Comparison of ENCODE assay signal across 30 cellular contexts in the genomic region with DNA sequence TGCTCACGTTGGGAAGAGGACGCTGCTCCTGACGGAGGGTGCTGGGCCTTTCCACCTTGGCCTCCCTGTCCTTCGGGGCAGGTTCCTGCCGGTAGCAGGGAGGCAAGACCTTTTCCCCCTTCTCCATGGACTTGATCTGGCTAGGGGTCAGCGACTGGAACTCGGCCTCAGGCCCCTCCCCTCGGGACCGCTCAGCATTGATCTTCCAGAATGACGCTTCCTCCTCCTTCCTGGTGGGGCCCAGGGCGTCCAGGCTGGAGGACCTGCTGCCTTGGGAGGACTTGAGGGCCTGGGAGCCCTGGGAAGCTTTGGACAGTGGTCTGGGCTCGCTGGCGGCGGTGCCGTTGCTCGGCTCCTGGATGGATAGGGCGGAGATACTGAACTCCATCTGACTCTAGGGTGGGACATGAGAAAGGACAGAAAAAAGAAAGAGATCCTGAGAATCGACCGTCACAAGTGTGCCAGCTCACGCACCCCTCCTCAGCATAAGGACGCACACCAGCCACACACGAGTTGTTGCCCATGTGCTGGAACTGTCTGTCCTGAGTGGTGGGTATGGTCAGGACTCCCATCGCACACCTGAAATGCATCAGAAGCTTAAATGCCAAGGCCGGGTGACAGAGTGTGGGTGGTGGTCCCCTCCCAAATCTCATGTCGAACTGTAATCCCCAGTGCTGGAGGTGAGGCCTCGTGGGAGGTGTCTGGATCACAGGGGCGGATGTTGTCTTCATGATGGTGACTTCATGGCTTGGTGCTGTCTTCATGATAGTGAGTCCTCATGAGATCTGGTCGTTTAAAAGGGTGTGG.
"Had no signal": no experiment of that assay in that cellular context is flagged by ENCODE, and none has a peak within 500 bp of the region (broad histone marks: within the 10 kb centered on the region; RNA-seq: fewer than 3 reads in every experiment).

No MANE protein-coding gene starts in this region.

- H3K27ac ChIP-seq: gastrocnemius medialis, ovary, prostate gland, sigmoid colon, thyroid gland, upper lobe of right lung had no signal

- H3K27me3 ChIP-seq: gastrocnemius medialis, ovary, sigmoid colon, thyroid gland, upper lobe of right lung had no signal

- H3K4me1 ChIP-seq: prostate gland had no signal

- H3K4me3 Mint-ChIP-seq: activated CD4-positive, alpha-beta memory T cell treated with anti-CD3 and anti-CD28 coated beads, Interleukin-2, amount 10 ng/mL, durations not matched to agents 7 days and 5 days; activated CD4-positive, alpha-beta T cell treated with anti-CD3 and anti-CD28 coated beads, Interleukin-2, amount 10 ng/mL, durations not matched to agents 7 days and 5 days; activated T-cell treated with anti-CD3 and anti-CD28 coated beads, Interleukin-2, amount 50 U/mL, for 24 hours; activated T-helper 17 cell treated with anti-CD3 and anti-CD28 coated beads, Interleukin-2, amount 50 U/mL, for 72 hours; immature natural killer cell; natural killer cell; stimulated activated effector memory CD8-positive, alpha-beta T cell treated with anti-CD3 and anti-CD28 coated beads, Interleukin-12 subunit alpha, Interleukin-12 subunit beta, amount 100 ng/mL, for 72 hours; stimulated activated naive CD8-positive, alpha-beta T cell treated with anti-CD3 and anti-CD28 coated beads, Interleukin-15, Interleukin-2, amounts not matched to agents 100 ng/mL and 50 ng/mL, for 24 hours had no signal

- H3K4me3 ChIP-seq: gastrocnemius medialis, lung, ovary, prostate gland, sigmoid colon, thyroid gland, upper lobe of right lung had no signal

- DNase-seq: activated CD4-positive, alpha-beta memory T cell treated with anti-CD3 and anti-CD28 coated beads, Interleukin-2, amount 10 ng/mL, durations not matched to agents 7 days and 5 days; activated CD4-positive, alpha-beta T cell treated with anti-CD3 and anti-CD28 coated beads, Interleukin-2, amount 10 ng/mL, durations not matched to agents 7 days and 5 days; activated CD4-positive, CD25-positive, alpha-beta regulatory T cell treated with anti-CD3 and anti-CD28 coated beads, Interleukin-2, amount 50 U/mL, for 72 hours; activated CD8-positive, alpha-beta memory T cell treated with anti-CD3 and anti-CD28 coated beads, Interleukin-2, amount 50 U/mL, for 48 hours; activated gamma-delta T cell treated with Interleukin-2 at 50 U/mL for 16 hours; activated naive CD4-positive, alpha-beta T cell treated with anti-CD3 and anti-CD28 coated beads, Interleukin-2, amount 50 U/mL, for 16 hours; activated T-cell treated with anti-CD3 and anti-CD28 coated beads, Interleukin-2, amount 50 U/mL, for 24 hours; amniotic stem cell; central memory CD4-positive, alpha-beta T cell; effector CD8-positive, alpha-beta T cell; erythroblast; gastrocnemius medialis; glutamatergic neuron; immature natural killer cell; kidney; mesendoderm; natural killer cell; ovary; retina; sigmoid colon; small intestine; stimulated activated CD4-positive, alpha-beta T cell treated with anti-CD3 and anti-CD28 coated beads, Interleukin-4, amount 100 ng/mL, for 24 hours; T-helper 2 cell; upper lobe of right lung had no signal

- H3K9me3 Mint-ChIP-seq: activated CD4-positive, alpha-beta memory T cell treated with anti-CD3 and anti-CD28 coated beads, Interleukin-2, amount 10 ng/mL, durations not matched to agents 7 days and 5 days; activated CD4-positive, alpha-beta T cell treated with anti-CD3 and anti-CD28 coated beads, Interleukin-2, amount 10 ng/mL, durations not matched to agents 7 days and 5 days; activated T-cell treated with anti-CD3 and anti-CD28 coated beads, Interleukin-2, amount 50 U/mL, for 24 hours; activated T-helper 17 cell treated with anti-CD3 and anti-CD28 coated beads, Interleukin-2, amount 50 U/mL, for 72 hours; immature natural killer cell; natural killer cell; stimulated activated effector memory CD8-positive, alpha-beta T cell treated with anti-CD3 and anti-CD28 coated beads, Interleukin-12 subunit alpha, Interleukin-12 subunit beta, amount 100 ng/mL, for 72 hours; stimulated activated naive CD8-positive, alpha-beta T cell treated with anti-CD3 and anti-CD28 coated beads, Interleukin-15, Interleukin-2, amounts not matched to agents 100 ng/mL and 50 ng/mL, for 24 hours had no signal

- H3K36me3 ChIP-seq: ovary, prostate gland had no signal

- H3K36me3 Mint-ChIP-seq: natural killer cell had no signal

- H3K9me3 ChIP-seq: gastrocnemius medialis, ovary, prostate gland, sigmoid colon, thyroid gland, upper lobe of right lung had no signal

- H3K27me3 Mint-ChIP-seq: activated CD4-positive, alpha-beta memory T cell treated with anti-CD3 and anti-CD28 coated beads, Interleukin-2, amount 10 ng/mL, durations not matched to agents 7 days and 5 days; activated CD4-positive, alpha-beta T cell treated with anti-CD3 and anti-CD28 coated beads, Interleukin-2, amount 10 ng/mL, durations not matched to agents 7 days and 5 days; activated T-cell treated with anti-CD3 and anti-CD28 coated beads, Interleukin-2, amount 50 U/mL, for 24 hours; activated T-helper 17 cell treated with anti-CD3 and anti-CD28 coated beads, Interleukin-2, amount 50 U/mL, for 72 hours; stimulated activated naive CD8-positive, alpha-beta T cell treated with anti-CD3 and anti-CD28 coated beads, Interleukin-15, Interleukin-2, amounts not matched to agents 100 ng/mL and 50 ng/mL, for 24 hours had no signal

- H3K27ac Mint-ChIP-seq: activated CD4-positive, alpha-beta memory T cell treated with anti-CD3 and anti-CD28 coated beads, Interleukin-2, amount 10 ng/mL, durations not matched to agents 7 days and 5 days; activated CD4-positive, alpha-beta T cell treated with anti-CD3 and anti-CD28 coated beads, Interleukin-2, amount 10 ng/mL, durations not matched to agents 7 days and 5 days; activated T-cell treated with anti-CD3 and anti-CD28 coated beads, Interleukin-2, amount 50 U/mL, for 24 hours; activated T-helper 17 cell treated with anti-CD3 and anti-CD28 coated beads, Interleukin-2, amount 50 U/mL, for 72 hours; immature natural killer cell; natural killer cell; stimulated activated effector memory CD8-positive, alpha-beta T cell treated with anti-CD3 and anti-CD28 coated beads, Interleukin-12 subunit alpha, Interleukin-12 subunit beta, amount 100 ng/mL, for 72 hours; stimulated activated naive CD8-positive, alpha-beta T cell treated with anti-CD3 and anti-CD28 coated beads, Interleukin-15, Interleukin-2, amounts not matched to agents 100 ng/mL and 50 ng/mL, for 24 hours had no signal

- H3K4me1 Mint-ChIP-seq: activated CD4-positive, alpha-beta memory T cell treated with anti-CD3 and anti-CD28 coated beads, Interleukin-2, amount 10 ng/mL, durations not matched to agents 7 days and 5 days; activated CD4-positive, alpha-beta T cell treated with anti-CD3 and anti-CD28 coated beads, Interleukin-2, amount 10 ng/mL, durations not matched to agents 7 days and 5 days; activated T-helper 17 cell treated with anti-CD3 and anti-CD28 coated beads, Interleukin-2, amount 50 U/mL, for 72 hours; immature natural killer cell; natural killer cell; stimulated activated effector memory CD8-positive, alpha-beta T cell treated with anti-CD3 and anti-CD28 coated beads, Interleukin-12 subunit alpha, Interleukin-12 subunit beta, amount 100 ng/mL, for 72 hours had no signal
